In genomic region chr7:91164948-91165845, GRCh38 we compare ENCODE assay signal across 8 cellular contexts.
DNase-seq lines count a peak whose midpoint lies in the region; ATAC-seq and TF ChIP-seq lines count a peak whose summit lies in the region.

No MANE protein-coding gene starts in this region.

- H3K9me3 Mint-ChIP-seq in stimulated activated naive B cell treated with anti-CD40 and anti-IgM and Interleukin-4, amounts not matched to agents 10 μg/mL and 1 μg/mL and 100 μg/mL, for 72 hours: peaks cover 0 to 2% of the 10 kb centered on the region in 2 donors

- DNase-seq in AG09309 (ENCODE audit: low read depth) (peak; percentile 67), brain microvascular endothelial cell (peak; percentile 65), adrenal gland (no peak), middle frontal gyrus (ENCODE audit: extremely low spot score, low spot score) (no peak)
- DNase-seq in stimulated activated naive B cell treated with anti-CD40 and anti-IgM and Interleukin-4, amounts not matched to agents 10 μg/mL and 1 μg/mL and 100 μg/mL, for 72 hours: peak; percentile 17
- no peak for DNase-seq in stimulated activated naive CD4-positive, alpha-beta T cell treated with Interleukin-2 at 50 U/mL for 16 hours (lab: John Stamatoyannopoulos, UW)

- H3K4me3 Mint-ChIP-seq in stimulated activated naive B cell treated with anti-CD40 and anti-IgM and Interleukin-4, amounts not matched to agents 10 μg/mL and 1 μg/mL and 100 μg/mL, for 72 hours: peak overlapping the region; percentile 44 to 64

- H3K9me3 ChIP-seq in adrenal gland (replicated peaks in 1 of 3): peaks cover 0 to 8% (median 0%) of the 10 kb centered on the region in 3 donors

- H3K4me1 Mint-ChIP-seq in stimulated activated naive B cell treated with anti-CD40 and anti-IgM and Interleukin-4, amounts not matched to agents 10 μg/mL and 1 μg/mL and 100 μg/mL, for 72 hours: peaks cover 24 to 29% of the 10 kb centered on the region in 2 donors

- peak overlapping the region; percentile 93 for H3K27ac Mint-ChIP-seq in stimulated activated naive B cell treated with anti-CD40 and anti-IgM and Interleukin-4, amounts not matched to agents 10 μg/mL and 1 μg/mL and 100 μg/mL, for 72 hours

- in situ Hi-C loops in brain microvascular endothelial cell (cut with HindIII; ENCODE audit: low pct_ligation_motif_present, low sequenced_read_pairs): no loop called here

- ATAC-seq in GM19395 (IDR thresholded peaks at IDR 0.05; ENCODE audit: unreplicated experiment) (peak; percentile 95), HG03432 (IDR thresholded peaks at IDR 0.05; ENCODE audit: unreplicated experiment) (peak; percentile 90)
- peak; percentile 86 to 87 for ATAC-seq in stimulated activated naive B cell treated with anti-CD40 and anti-IgM and Interleukin-4, amounts not matched to agents 10 μg/mL and 1 μg/mL and 100 μg/mL, for 72 hours (replicated peaks)

- H3K27me3 Mint-ChIP-seq in stimulated activated naive B cell treated with anti-CD40 and anti-IgM and Interleukin-4, amounts not matched to agents 10 μg/mL and 1 μg/mL and 100 μg/mL, for 72 hours: no peaks in the 10 kb centered on the region

- TF ChIP-seq CTCF in AG09309 (IDR thresholded peaks at IDR 0.05; ENCODE audit: control insufficient read depth, insufficient read depth, low read depth, low read length, missing control alignments): no peak
- TF ChIP-seq CTCF in brain microvascular endothelial cell (IDR thresholded peaks at IDR 0.05; ENCODE audit: low read depth, low read length, missing control alignments): no peak
- TF ChIP-seq CTCF in adrenal gland (IDR thresholded peaks at IDR 0.05): no peak

- 66 to 75% (median 69%) methylated on average over 9 of the region's 9 CpGs for WGBS in adrenal gland, 4 donors

- TF ChIP-seq POLR2A in adrenal gland (IDR thresholded peaks at IDR 0.05): no peak

- H3K4me3 ChIP-seq in AG09309 (ENCODE audit: control insufficient read depth, low read depth, low read length) (peak overlapping the region; percentile 13; the same call in 1 of the 2 replicates), brain microvascular endothelial cell (ENCODE audit: low read depth, low read length) (no peak overlapping the region), adrenal gland (no peak overlapping the region)

- H3K27me3 ChIP-seq in brain microvascular endothelial cell (replicated peaks): no peaks in the 10 kb centered on the region
- H3K27me3 ChIP-seq in adrenal gland: no peaks in the 10 kb centered on the region

- intact Hi-C loops in adrenal gland (cut with DNase I): no loop called here

- H3K36me3 ChIP-seq in brain microvascular endothelial cell (replicated peaks) (no peaks in the 10 kb centered on the region), adrenal gland (replicated peaks in 1 of 2) (no peaks in the 10 kb centered on the region)

- peak overlapping the region; percentile 35 for H3K27ac ChIP-seq in brain microvascular endothelial cell
- no peak overlapping the region for H3K27ac ChIP-seq in adrenal gland

- peaks cover 5 to 7% of the 10 kb centered on the region in 2 donors for H3K36me3 Mint-ChIP-seq in stimulated activated naive B cell treated with anti-CD40 and anti-IgM and Interleukin-4, amounts not matched to agents 10 μg/mL and 1 μg/mL and 100 μg/mL, for 72 hours

- H3K4me1 ChIP-seq in adrenal gland (replicated peaks in 1 of 2): peaks cover 0 to 9% of the 10 kb centered on the region in 2 donors

Comparison
In these comparisons a context has a peak if more than half of its experiments do, and no peak if none do; other contexts are left out.
1. DNase-seq: peak in AG09309 (single experiment), brain microvascular endothelial cell (single experiment) and stimulated activated naive B cell treated with anti-CD40 and anti-IgM and Interleukin-4, amounts not matched to agents 10 μg/mL and 1 μg/mL and 100 μg/mL, for 72 hours (single experiment); none in adrenal gland (0 of 7), middle frontal gyrus (single experiment) and stimulated activated naive CD4-positive, alpha-beta T cell treated with Interleukin-2 at 50 U/mL for 16 hours (single experiment).
2. Peak in every context shown above with its lines, with median percentiles within 50 percentile points of each other: ATAC-seq.